Comparison of ENCODE assay signal across 8 cellular contexts in the genomic region with DNA sequence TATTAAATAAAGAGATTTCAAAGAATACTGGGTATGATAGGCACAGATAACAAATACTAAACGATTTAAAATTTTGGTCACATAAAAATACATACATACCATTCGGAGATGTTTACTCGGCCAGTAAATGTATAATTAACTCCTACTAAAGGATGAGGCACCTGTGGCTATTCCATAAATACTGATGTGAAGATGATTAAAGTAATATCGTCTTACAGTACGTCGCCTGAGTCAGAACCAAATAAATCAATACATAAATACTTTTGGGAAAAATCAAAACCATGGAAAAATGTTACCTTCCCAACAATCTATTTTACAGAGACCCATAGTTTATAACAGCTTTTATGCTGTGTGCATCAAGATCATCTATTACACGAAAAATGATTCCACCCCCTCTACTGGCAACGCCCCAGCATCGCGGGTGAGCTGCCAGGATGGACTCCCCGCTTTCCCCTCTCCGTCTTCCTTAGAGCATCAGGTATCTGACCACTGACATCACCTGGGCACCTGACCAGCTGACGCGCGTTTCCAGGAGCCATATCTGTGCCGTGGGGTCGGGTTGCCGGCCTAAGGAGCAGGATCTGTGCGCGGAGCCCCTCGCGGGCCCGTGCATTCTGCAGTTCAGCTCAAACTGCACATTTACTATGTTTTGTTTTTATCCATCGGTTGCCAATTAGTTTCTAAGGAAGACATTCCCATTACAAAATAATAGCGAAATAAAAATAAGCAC. TPM values are rescaled to one million over a fixed set of nuclear protein-coding genes. Genes with fewer than 3 reads are reported as not detected.
DNase-seq lines count a peak whose midpoint lies in the region; FAIRE-seq and TF ChIP-seq lines count a peak whose summit lies in the region.

No MANE protein-coding gene starts in this region.

- H2AK5ac ChIP-seq in neuronal stem cell (ENCODE audit: low read depth, low read length), result no peak overlapping the region

- WGBS in neuronal stem cell (ENCODE audit: extremely low coverage in 2 of 2, insufficient read length in 2 of 2, insufficient replicate concordance in 1 of 2), 2 donors, result no CpG with 5 or more reads among the region's 25 CpGs
- WGBS in testis, 2 donors, result 2 to 3% methylated on average over 25 of the region's 25 CpGs

- TF ChIP-seq CTCF in Loucy (conservative IDR thresholded peaks at IDR 0.05; ENCODE audit: low read length), result peak; percentile 73
- peak; percentile 35 for TF ChIP-seq CTCF in foreskin fibroblast (IDR thresholded peaks at IDR 0.05; ENCODE audit: low read depth, low read length)
- TF ChIP-seq CTCF in testis (IDR thresholded peaks at IDR 0.05), result peak in 2 of 3 experiments; percentile 18 to 28

- no peak overlapping the region for H4K91ac ChIP-seq in neuronal stem cell (ENCODE audit: low read depth, low read length, poor library complexity)

- H3K4me1 ChIP-seq in Loucy (ENCODE audit: insufficient read depth, low read length, poor library complexity, severe bottlenecking) (peaks cover 4% of the 10 kb centered on the region), neuronal stem cell (ENCODE audit: control insufficient read depth in 2 of 2, insufficient read depth in 1 of 2, low read depth in 1 of 2, low read length in 2 of 2) (no peaks in the 10 kb centered on the region), testis (no peaks in the 10 kb centered on the region)

- peak overlapping the region; percentile 97 for H2AFZ ChIP-seq in Loucy (ENCODE audit: low read length)
- H2AFZ ChIP-seq in neuronal stem cell (ENCODE audit: low read length), result peak overlapping the region; percentile 97

- FAIRE-seq in H54 (lab: Jason Lieb, UNC), result peak; percentile 80

- no peak overlapping the region for H3K4ac ChIP-seq in neuronal stem cell (ENCODE audit: low read length)

- H3K4me2 ChIP-seq in Loucy (ENCODE audit: low read depth, low read length, poor library complexity, severe bottlenecking), result peak overlapping the region; percentile 74
- peak overlapping the region; percentile 84 for H3K4me2 ChIP-seq in neuronal stem cell (ENCODE audit: insufficient read depth, low read length, poor library complexity, severe bottlenecking)

- no peak overlapping the region for H2BK12ac ChIP-seq in neuronal stem cell (ENCODE audit: low read length)

- no peak overlapping the region for H3K14ac ChIP-seq in neuronal stem cell (ENCODE audit: low read length)

- H4K20me1 ChIP-seq in Loucy (ENCODE audit: insufficient read depth, low read length, poor library complexity, severe bottlenecking), result no peaks in the 10 kb centered on the region

- no peak overlapping the region for H2BK120ac ChIP-seq in neuronal stem cell (ENCODE audit: low read depth, low read length)

- no peaks in the 10 kb centered on the region; the same call in 1 of the 2 replicates for H3K79me2 ChIP-seq in Loucy (ENCODE audit: insufficient read depth, low read length)

- peak overlapping the region; percentile 9 for H3K18ac ChIP-seq in neuronal stem cell (ENCODE audit: low read length)

- H3K27me3 ChIP-seq in Loucy (ENCODE audit: insufficient read depth, low read length, poor library complexity, severe bottlenecking) (no peaks in the 10 kb centered on the region), neuronal stem cell (ENCODE audit: control insufficient read depth in 3 of 3, insufficient read depth in 3 of 3, low read depth in 1 of 3, low read length in 3 of 3) (no peaks in the 10 kb centered on the region), testis (no peaks in the 10 kb centered on the region)

- peak; percentile 75 for DNase-seq in ELF-1 (ENCODE audit: low read depth, low spot score)
- peak; percentile 35 for DNase-seq in H54 (ENCODE audit: insufficient read length, low spot score)
- peak; percentile 74 to 84 for DNase-seq in SHP77 (lab: John Stamatoyannopoulos, UW)
- peak; percentile 39 for DNase-seq in activated gamma-delta T cell treated with anti-CD3 and anti-CD28 coated beads, Interleukin-2, amount 50 U/mL, for 16 hours (ENCODE audit: low read depth)
- peak; percentile 34 to 78 for DNase-seq in foreskin fibroblast
- peak; percentile 35 for DNase-seq in neuronal stem cell (ENCODE audit: low spot score)
- DNase-seq in testis, result peak; percentile 82

- no peak overlapping the region for H4K8ac ChIP-seq in neuronal stem cell (ENCODE audit: low read depth, low read length)

- peak overlapping the region; percentile 70 for H3K9ac ChIP-seq in Loucy (ENCODE audit: low read depth, low read length, poor library complexity, severe bottlenecking)
- no peak overlapping the region for H3K9ac ChIP-seq in neuronal stem cell (ENCODE audit: low read depth, low read length, poor library complexity)

- no peaks in the 10 kb centered on the region for H3K36me3 ChIP-seq in Loucy (ENCODE audit: insufficient read depth, low read length)
- no peaks in the 10 kb centered on the region for H3K36me3 ChIP-seq in neuronal stem cell (replicated peaks in 1 of 2; ENCODE audit: control insufficient read depth in 2 of 2, insufficient read depth in 2 of 2, low read length in 2 of 2)
- no peaks in the 10 kb centered on the region for H3K36me3 ChIP-seq in testis (ENCODE audit: low read depth, missing control alignments)

- H2BK15ac ChIP-seq in neuronal stem cell (ENCODE audit: low read length), result no peak overlapping the region

- intact Hi-C loops in testis (cut with DNase I; ENCODE audit: low total_unique reads), result no loop called here

- peak overlapping the region; percentile 81 for H3K27ac ChIP-seq in neuronal stem cell (replicated peaks; ENCODE audit: low read length)
- peak overlapping the region; percentile 89 to 93 for H3K27ac ChIP-seq in testis

- H3K9me2 ChIP-seq in Loucy (replicated peaks; ENCODE audit: low read depth, low read length), result no peaks in the 10 kb centered on the region

- H3K9me3 ChIP-seq in Loucy (ENCODE audit: insufficient read depth, low read depth, low read length), result no peaks in the 10 kb centered on the region
- H3K9me3 ChIP-seq in neuronal stem cell (replicated peaks in 1 of 2; ENCODE audit: control insufficient read depth in 2 of 2, insufficient read depth in 1 of 2, low read depth in 1 of 2, low read length in 2 of 2), result no peaks in the 10 kb centered on the region
- no peaks in the 10 kb centered on the region for H3K9me3 ChIP-seq in testis

- no peak overlapping the region for H3K23ac ChIP-seq in neuronal stem cell (ENCODE audit: low read depth, low read length, poor library complexity)

- H3K4me3 ChIP-seq in Loucy (ENCODE audit: low read length, poor library complexity, severe bottlenecking) (peak overlapping the region; percentile 85), foreskin fibroblast (ENCODE audit: low read depth in 1 of 2, low read length in 2 of 2) (peak overlapping the region; percentile 62 to 67), neuronal stem cell (ENCODE audit: low read length in 2 of 2) (peak overlapping the region; percentile 83 to 97), testis (peak overlapping the region; percentile 89 to 90)

- H3K79me1 ChIP-seq in neuronal stem cell (ENCODE audit: low read depth, low read length), result no peaks in the 10 kb centered on the region

- peaks cover 5% of the 10 kb centered on the region; the same call in 1 of the 2 replicates for H3F3A ChIP-seq in Loucy (ENCODE audit: low read depth)

- no peak overlapping the region for H2BK5ac ChIP-seq in neuronal stem cell (ENCODE audit: low read length)

- TF ChIP-seq POLR2A in H54 (IDR thresholded peaks at IDR 0.05; ENCODE audit: low read depth, low read length) (no peak), testis (IDR thresholded peaks at IDR 0.05) (no peak)

RNA-seq across cellular contexts. Expression of gene ICA1L, which starts 1.0 kb away (rescaled TPM):
- 7.9 TPM for polyA plus RNA-seq in neuronal stem cell (2013, experiment 1 of 2)
- polyA plus RNA-seq in neuronal stem cell (2013, experiment 2 of 2), result 7.9 TPM
- 10 to 100 TPM; 36.0 to 41.8 TPM for total RNA-seq in testis
- polyA plus RNA-seq in testis (ENCODE audit: insufficient read depth, low read depth, low replicate concordance), result 18.9 TPM

RNA-seq across cellular contexts. Expression of gene WDR12, which starts 40.9 kb away (rescaled TPM):
- polyA plus RNA-seq in neuronal stem cell (2013, experiment 1 of 2), result 44.2 TPM
- 46.2 TPM for polyA plus RNA-seq in neuronal stem cell (2013, experiment 2 of 2)
- 10 to 100 TPM; 17.1 to 17.2 TPM for total RNA-seq in testis
- 64.7 TPM for polyA plus RNA-seq in testis (ENCODE audit: insufficient read depth, low read depth, low replicate concordance)

RNA-seq across cellular contexts. Expression of gene CARF, which starts 41.5 kb away (rescaled TPM):
- 6.6 TPM for polyA plus RNA-seq in neuronal stem cell (2013, experiment 1 of 2)
- polyA plus RNA-seq in neuronal stem cell (2013, experiment 2 of 2), result 7.0 TPM
- total RNA-seq in testis, result 10 to 100 TPM; 24.2 to 37.9 TPM
- polyA plus RNA-seq in testis (ENCODE audit: insufficient read depth, low read depth, low replicate concordance), result 43.8 TPM

Comparison
In these comparisons a context has a peak if more than half of its experiments do, and no peak if none do; other contexts are left out.
1. Peak in every context shown above with its lines: DNase-seq, H3K4me3 ChIP-seq and H3K27ac ChIP-seq.
2. CTCF ChIP-seq: peak in every context shown above with its lines; median percentile 73 in Loucy; 35 in foreskin fibroblast; 23 in testis.